17 cellular contexts compared by ENCODE assay signal in genomic region chr1:8392522-8392921, GRCh38.
A peak's percentile ranks its signal among the peaks of the same experiment; 100 is the strongest.
DNase-seq lines count a peak whose midpoint lies in the region; ATAC-seq and TF ChIP-seq lines count a peak whose summit lies in the region.
"Had no signal": no experiment of that assay in that cellular context is flagged by ENCODE, and none has a peak within 500 bp of the region (broad histone marks: within the 10 kb centered on the region; RNA-seq: fewer than 3 reads in every experiment).

No MANE protein-coding gene starts in this region.

- DNase-seq in activated naive CD8-positive, alpha-beta T cell treated with anti-CD3 and anti-CD28 coated beads for 36 hours, result no peak
- DNase-seq in activated naive CD8-positive, alpha-beta T cell treated with anti-CD3 and anti-CD28 coated beads, Interleukin-2, amount 50 U/mL, for 24 hours, result no peak
- DNase-seq in glutamatergic neuron, result no peak
- DNase-seq in caudate nucleus (lab: John Stamatoyannopoulos, UW), result no peak
- no peak for DNase-seq in NOMO-1 (lab: John Stamatoyannopoulos, UW; ENCODE audit: unreplicated experiment in 2 of 2)
- no peak for DNase-seq in CD8-positive, alpha-beta memory T cell
- DNase-seq: activated CD4-positive, alpha-beta T cell treated with anti-CD3 and anti-CD28 coated beads, Interleukin-2, amount 50 U/mL, for 1 hour; DND-41; KBM-7; NCI-H1930; NCI-H345; stimulated activated CD4-positive, alpha-beta T cell treated with anti-CD3 and anti-CD28 coated beads, Interleukin-12 subunit alpha, Interleukin-12 subunit beta, amount 100 ng/mL, for 4 hours; stimulated activated CD8-positive, alpha-beta memory T cell treated with anti-CD3 and anti-CD28 coated beads, Interleukin-4, amount 100 ng/mL, for 48 hours had no signal

- peaks cover 9 to 49% (median 44%) of the 10 kb centered on the region in 5 donors for H3K4me1 ChIP-seq in subcutaneous abdominal adipose tissue (ENCODE audit: control insufficient read depth in 5 of 5, insufficient read depth in 5 of 5, low read length in 5 of 5)
- H3K4me1 ChIP-seq in CD8-positive, alpha-beta memory T cell (ENCODE audit: insufficient read depth, low read length), result peaks cover 67% of the 10 kb centered on the region

- peaks cover 60% of the 10 kb centered on the region for H3K4me1 Mint-ChIP-seq in activated naive CD8-positive, alpha-beta T cell treated with anti-CD3 and anti-CD28 coated beads for 36 hours
- H3K4me1 Mint-ChIP-seq in activated naive CD8-positive, alpha-beta T cell treated with anti-CD3 and anti-CD28 coated beads, Interleukin-2, amount 50 U/mL, for 24 hours, result peaks cover 72% of the 10 kb centered on the region
- H3K4me1 Mint-ChIP-seq in glutamatergic neuron (ENCODE audit: low read depth, unreplicated experiment), result peaks cover 54% of the 10 kb centered on the region
- H3K4me1 Mint-ChIP-seq in CD8-positive, alpha-beta memory T cell, result peaks cover 78 to 92% (median 89%) of the 10 kb centered on the region in 3 donors

- H3K27me3 Mint-ChIP-seq in activated naive CD8-positive, alpha-beta T cell treated with anti-CD3 and anti-CD28 coated beads for 36 hours, result no peaks in the 10 kb centered on the region
- no peaks in the 10 kb centered on the region for H3K27me3 Mint-ChIP-seq in activated naive CD8-positive, alpha-beta T cell treated with anti-CD3 and anti-CD28 coated beads, Interleukin-2, amount 50 U/mL, for 24 hours
- H3K27me3 Mint-ChIP-seq in glutamatergic neuron (ENCODE audit: unreplicated experiment), result peaks cover 7% of the 10 kb centered on the region
- peaks cover 0 to 3% of the 10 kb centered on the region in 2 donors for H3K27me3 Mint-ChIP-seq in CD8-positive, alpha-beta memory T cell

- H3K27ac ChIP-seq in subcutaneous abdominal adipose tissue (ENCODE audit: low read depth, low read length), result peak overlapping the region; percentile 45
- H3K27ac ChIP-seq in caudate nucleus (ENCODE audit: low read depth, low read length), result no peak overlapping the region
- no peak overlapping the region for H3K27ac ChIP-seq in CD8-positive, alpha-beta memory T cell (ENCODE audit: low read depth, low read length)
- H3K27ac ChIP-seq: RWPE1 had no signal

- H3K4me3 Mint-ChIP-seq in activated naive CD8-positive, alpha-beta T cell treated with anti-CD3 and anti-CD28 coated beads for 36 hours, result no peak overlapping the region
- no peak overlapping the region for H3K4me3 Mint-ChIP-seq in activated naive CD8-positive, alpha-beta T cell treated with anti-CD3 and anti-CD28 coated beads, Interleukin-2, amount 50 U/mL, for 24 hours
- H3K4me3 Mint-ChIP-seq in glutamatergic neuron (ENCODE audit: unreplicated experiment), result peak overlapping the region; percentile 53
- H3K4me3 Mint-ChIP-seq in CD8-positive, alpha-beta memory T cell, result no peak overlapping the region

- no peaks in the 10 kb centered on the region for H3K9me3 ChIP-seq in subcutaneous abdominal adipose tissue (ENCODE audit: control insufficient read depth in 5 of 5, low read length in 5 of 5)
- no peaks in the 10 kb centered on the region for H3K9me3 ChIP-seq in CD8-positive, alpha-beta memory T cell (ENCODE audit: low read length)
- H3K9me3 ChIP-seq: adrenal gland had no signal

- peaks cover 4 to 28% (median 19%) of the 10 kb centered on the region in 5 donors for H3K36me3 ChIP-seq in subcutaneous abdominal adipose tissue (ENCODE audit: control insufficient read depth in 5 of 5, insufficient read depth in 5 of 5, low read length in 5 of 5)
- H3K36me3 ChIP-seq in CD8-positive, alpha-beta memory T cell (ENCODE audit: insufficient read depth, low read length), result peaks cover 11% of the 10 kb centered on the region

- no peak for ATAC-seq in activated naive CD8-positive, alpha-beta T cell treated with anti-CD3 and anti-CD28 coated beads, Interleukin-2, amount 50 U/mL, for 24 hours
- no peak for ATAC-seq in SK-N-SH treated with all-trans-retinoic acid at 6 μM for 48 hours

- no peak overlapping the region for H3K9ac ChIP-seq in subcutaneous abdominal adipose tissue (ENCODE audit: low read length in 5 of 5)

- H3K27me3 ChIP-seq in subcutaneous abdominal adipose tissue (ENCODE audit: control insufficient read depth in 5 of 5, insufficient read depth in 4 of 5, low read length in 5 of 5), result no peaks in the 10 kb centered on the region
- H3K27me3 ChIP-seq in CD8-positive, alpha-beta memory T cell (ENCODE audit: insufficient read depth, low read length, poor library complexity, severe bottlenecking), result no peaks in the 10 kb centered on the region
- H3K27me3 ChIP-seq: adrenal gland had no signal

- CTCF ChIA-PET in CD8-positive, alpha-beta memory T cell (lab: Charles Lee), result interaction anchor here (1.1 kb wide), 1 partner anchor 9 kb away, joined by 3 read pairs; no protein-coding TSS in a partner anchor

- POLR2A ChIA-PET in CD8-positive, alpha-beta memory T cell (lab: Charles Lee), result no interaction called here

- TF ChIP-seq CTCF in glutamatergic neuron (IDR thresholded peaks at IDR 0.05; ENCODE audit: partially characterized antibody, unreplicated experiment), result no peak

- H3K27ac Mint-ChIP-seq in activated naive CD8-positive, alpha-beta T cell treated with anti-CD3 and anti-CD28 coated beads for 36 hours, result peak overlapping the region; percentile 10
- H3K27ac Mint-ChIP-seq in activated naive CD8-positive, alpha-beta T cell treated with anti-CD3 and anti-CD28 coated beads, Interleukin-2, amount 50 U/mL, for 24 hours, result no peak overlapping the region
- peak overlapping the region; percentile 69 for H3K27ac Mint-ChIP-seq in glutamatergic neuron (ENCODE audit: unreplicated experiment)
- peak overlapping the region in 1 of 8 donors; percentile 5 for H3K27ac Mint-ChIP-seq in CD8-positive, alpha-beta memory T cell

- H3K36me3 Mint-ChIP-seq in activated naive CD8-positive, alpha-beta T cell treated with anti-CD3 and anti-CD28 coated beads for 36 hours, result peaks cover 39% of the 10 kb centered on the region
- peaks cover 17% of the 10 kb centered on the region for H3K36me3 Mint-ChIP-seq in activated naive CD8-positive, alpha-beta T cell treated with anti-CD3 and anti-CD28 coated beads, Interleukin-2, amount 50 U/mL, for 24 hours (ENCODE audit: low read depth)
- peaks cover 6% of the 10 kb centered on the region for H3K36me3 Mint-ChIP-seq in glutamatergic neuron (ENCODE audit: unreplicated experiment)
- H3K36me3 Mint-ChIP-seq in CD8-positive, alpha-beta memory T cell, result peaks cover 0 to 42% (median 15%) of the 10 kb centered on the region in 3 donors

- H3K9me3 Mint-ChIP-seq in activated naive CD8-positive, alpha-beta T cell treated with anti-CD3 and anti-CD28 coated beads for 36 hours, result no peaks in the 10 kb centered on the region
- no peaks in the 10 kb centered on the region for H3K9me3 Mint-ChIP-seq in activated naive CD8-positive, alpha-beta T cell treated with anti-CD3 and anti-CD28 coated beads, Interleukin-2, amount 50 U/mL, for 24 hours
- H3K9me3 Mint-ChIP-seq in glutamatergic neuron (ENCODE audit: unreplicated experiment), result peaks cover 31% of the 10 kb centered on the region
- no peaks in the 10 kb centered on the region for H3K9me3 Mint-ChIP-seq in CD8-positive, alpha-beta memory T cell

- no peak overlapping the region for H3K4me3 ChIP-seq in subcutaneous abdominal adipose tissue (ENCODE audit: low read depth in 1 of 5, low read length in 5 of 5)
- no peak overlapping the region for H3K4me3 ChIP-seq in CD8-positive, alpha-beta memory T cell (ENCODE audit: low read length)
- H3K4me3 ChIP-seq: adrenal gland had no signal

TF ChIP-seq in SK-N-SH treated with all-trans-retinoic acid at 6 μM for 48 hours, 23 proteins besides CTCF, POLR2A, EP300 and RAD21:
- TF ChIP-seq GLIS3 (CRISPR knock-in tag; IDR thresholded peaks at IDR 0.05), result no peak
- peak; percentile 37; the same call in 1 of the 2 replicates for TF ChIP-seq TCF4 (CRISPR knock-in tag; IDR thresholded peaks at IDR 0.05; ENCODE audit: borderline replicate concordance)
